In genomic region chr2:183269956-183270355, GRCh38 we compare ENCODE assay signal across 1 cellular context.
TF ChIP-seq lines count a peak whose summit lies in the region.

No MANE protein-coding gene starts in this region.

TF ChIP-seq in SK-N-SH treated with all-trans-retinoic acid at 6 μM for 48 hours, 23 proteins besides CTCF, POLR2A, EP300 and RAD21 (continued from another document):
- TF ChIP-seq, protein P1, sequence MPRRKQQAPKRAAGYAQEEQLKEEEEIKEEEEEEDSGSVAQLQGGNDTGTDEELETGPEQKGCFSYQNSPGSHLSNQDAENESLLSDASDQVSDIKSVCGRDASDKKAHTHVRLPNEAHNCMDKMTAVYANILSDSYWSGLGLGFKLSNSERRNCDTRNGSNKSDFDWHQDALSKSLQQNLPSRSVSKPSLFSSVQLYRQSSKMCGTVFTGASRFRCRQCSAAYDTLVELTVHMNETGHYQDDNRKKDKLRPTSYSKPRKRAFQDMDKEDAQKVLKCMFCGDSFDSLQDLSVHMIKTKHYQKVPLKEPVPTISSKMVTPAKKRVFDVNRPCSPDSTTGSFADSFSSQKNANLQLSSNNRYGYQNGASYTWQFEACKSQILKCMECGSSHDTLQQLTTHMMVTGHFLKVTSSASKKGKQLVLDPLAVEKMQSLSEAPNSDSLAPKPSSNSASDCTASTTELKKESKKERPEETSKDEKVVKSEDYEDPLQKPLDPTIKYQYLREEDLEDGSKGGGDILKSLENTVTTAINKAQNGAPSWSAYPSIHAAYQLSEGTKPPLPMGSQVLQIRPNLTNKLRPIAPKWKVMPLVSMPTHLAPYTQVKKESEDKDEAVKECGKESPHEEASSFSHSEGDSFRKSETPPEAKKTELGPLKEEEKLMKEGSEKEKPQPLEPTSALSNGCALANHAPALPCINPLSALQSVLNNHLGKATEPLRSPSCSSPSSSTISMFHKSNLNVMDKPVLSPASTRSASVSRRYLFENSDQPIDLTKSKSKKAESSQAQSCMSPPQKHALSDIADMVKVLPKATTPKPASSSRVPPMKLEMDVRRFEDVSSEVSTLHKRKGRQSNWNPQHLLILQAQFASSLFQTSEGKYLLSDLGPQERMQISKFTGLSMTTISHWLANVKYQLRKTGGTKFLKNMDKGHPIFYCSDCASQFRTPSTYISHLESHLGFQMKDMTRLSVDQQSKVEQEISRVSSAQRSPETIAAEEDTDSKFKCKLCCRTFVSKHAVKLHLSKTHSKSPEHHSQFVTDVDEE (CRISPR knock-in tag; IDR thresholded peaks at IDR 0.05), result no peak
- TF ChIP-seq ZNF70 (CRISPR knock-in tag; IDR thresholded peaks at IDR 0.05) (no peak), ZNF565 (CRISPR knock-in tag; conservative IDR thresholded peaks at IDR 0.05; ENCODE audit: low read depth) (no peak), RARB (CRISPR knock-in tag; IDR thresholded peaks at IDR 0.05) (no peak), GLIS3 (CRISPR knock-in tag; IDR thresholded peaks at IDR 0.05) (no peak)
- TF ChIP-seq, protein P2, sequence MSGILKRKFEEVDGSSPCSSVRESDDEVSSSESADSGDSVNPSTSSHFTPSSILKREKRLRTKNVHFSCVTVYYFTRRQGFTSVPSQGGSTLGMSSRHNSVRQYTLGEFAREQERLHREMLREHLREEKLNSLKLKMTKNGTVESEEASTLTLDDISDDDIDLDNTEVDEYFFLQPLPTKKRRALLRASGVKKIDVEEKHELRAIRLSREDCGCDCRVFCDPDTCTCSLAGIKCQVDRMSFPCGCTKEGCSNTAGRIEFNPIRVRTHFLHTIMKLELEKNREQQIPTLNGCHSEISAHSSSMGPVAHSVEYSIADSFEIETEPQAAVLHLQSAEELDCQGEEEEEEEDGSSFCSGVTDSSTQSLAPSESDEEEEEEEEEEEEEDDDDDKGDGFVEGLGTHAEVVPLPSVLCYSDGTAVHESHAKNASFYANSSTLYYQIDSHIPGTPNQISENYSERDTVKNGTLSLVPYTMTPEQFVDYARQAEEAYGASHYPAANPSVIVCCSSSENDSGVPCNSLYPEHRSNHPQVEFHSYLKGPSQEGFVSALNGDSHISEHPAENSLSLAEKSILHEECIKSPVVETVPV (CRISPR knock-in tag; IDR thresholded peaks at IDR 0.05), result no peak
